8 cellular contexts compared by ENCODE assay signal in genomic region chr13:30422056-30422914, GRCh38. TPM values are rescaled to one million over a fixed set of nuclear protein-coding genes. Genes with fewer than 3 reads are reported as not detected.
DNase-seq lines count a peak whose midpoint lies in the region; ATAC-seq and TF ChIP-seq lines count a peak whose summit lies in the region.

TSS of gene UBE2L5 (plus strand) at chr13:30422493. CDS start at chr13:30427991, 5,498 bp downstream.

- no peaks in the 10 kb centered on the region for H3K36me3 ChIP-seq in CD4-positive, CD25-positive, alpha-beta regulatory T cell (ENCODE audit: control insufficient read depth, insufficient read depth, low read length)
- no peaks in the 10 kb centered on the region for H3K36me3 ChIP-seq in neutrophil

- H3K9me3 ChIP-seq in CD4-positive, CD25-positive, alpha-beta regulatory T cell (ENCODE audit: control insufficient read depth in 2 of 2, low read length in 2 of 2): no peaks in the 10 kb centered on the region
- no peaks in the 10 kb centered on the region for H3K9me3 ChIP-seq in neutrophil

- ATAC-seq in CD4-positive, CD25-positive, alpha-beta regulatory T cell (ENCODE audit: low read depth in 2 of 2): peak; percentile 84 to 92
- ATAC-seq in GM19324 (IDR thresholded peaks at IDR 0.05; ENCODE audit: low FRiP score, unreplicated experiment) (peak; percentile 75), HG03565 (IDR thresholded peaks at IDR 0.05; ENCODE audit: unreplicated experiment) (peak; percentile 36)

- H3K9me3 Mint-ChIP-seq in CD4-positive, CD25-positive, alpha-beta regulatory T cell: no peaks in the 10 kb centered on the region
- no peaks in the 10 kb centered on the region for H3K9me3 Mint-ChIP-seq in activated naive CD4-positive, alpha-beta T cell treated with anti-CD3 and anti-CD28 coated beads, Interleukin-2, amount 10 ng/mL, durations not matched to agents 7 days and 5 days

- H3K27ac Mint-ChIP-seq in CD4-positive, CD25-positive, alpha-beta regulatory T cell: peak within 1 kb of the TSS; percentile 63 to 99 (median 88)
- peak within 1 kb of the TSS; percentile 62 for H3K27ac Mint-ChIP-seq in activated naive CD4-positive, alpha-beta T cell treated with anti-CD3 and anti-CD28 coated beads, Interleukin-2, amount 10 ng/mL, durations not matched to agents 7 days and 5 days

- no peak for TF ChIP-seq CTCF in neutrophil (IDR thresholded peaks at IDR 0.05)

- peak within 1 kb of the TSS; percentile 87 to 96 (median 90) for H3K4me3 Mint-ChIP-seq in CD4-positive, CD25-positive, alpha-beta regulatory T cell
- H3K4me3 Mint-ChIP-seq in activated naive CD4-positive, alpha-beta T cell treated with anti-CD3 and anti-CD28 coated beads, Interleukin-2, amount 10 ng/mL, durations not matched to agents 7 days and 5 days: peak within 1 kb of the TSS; percentile 76

- peak within 1 kb of the TSS; percentile 51 for H3K27ac ChIP-seq in CD4-positive, CD25-positive, alpha-beta regulatory T cell (ENCODE audit: insufficient read depth, low read length, poor library complexity, severe bottlenecking)
- H3K27ac ChIP-seq in neutrophil: peak within 1 kb of the TSS; percentile 88
- peak within 1 kb of the TSS; percentile 67 for H3K27ac ChIP-seq in substantia nigra (ENCODE audit: low read depth, low read length, poor library complexity, severe bottlenecking)

- no peaks in the 10 kb centered on the region for H3K36me3 Mint-ChIP-seq in CD4-positive, CD25-positive, alpha-beta regulatory T cell
- H3K36me3 Mint-ChIP-seq in activated naive CD4-positive, alpha-beta T cell treated with anti-CD3 and anti-CD28 coated beads, Interleukin-2, amount 10 ng/mL, durations not matched to agents 7 days and 5 days: no peaks in the 10 kb centered on the region

- H3K27me3 Mint-ChIP-seq in CD4-positive, CD25-positive, alpha-beta regulatory T cell: peaks cover 6% of the 10 kb centered on the region
- H3K27me3 Mint-ChIP-seq in activated naive CD4-positive, alpha-beta T cell treated with anti-CD3 and anti-CD28 coated beads, Interleukin-2, amount 10 ng/mL, durations not matched to agents 7 days and 5 days: peaks cover 17% of the 10 kb centered on the region

- H3K27me3 ChIP-seq in CD4-positive, CD25-positive, alpha-beta regulatory T cell (ENCODE audit: control insufficient read depth, insufficient read depth, low read length): no peaks in the 10 kb centered on the region
- H3K27me3 ChIP-seq in neutrophil: no peaks in the 10 kb centered on the region

- H3K4me1 Mint-ChIP-seq in CD4-positive, CD25-positive, alpha-beta regulatory T cell: peaks cover 5 to 40% (median 19%) of the 10 kb centered on the region in 4 donors
- H3K4me1 Mint-ChIP-seq in activated naive CD4-positive, alpha-beta T cell treated with anti-CD3 and anti-CD28 coated beads, Interleukin-2, amount 10 ng/mL, durations not matched to agents 7 days and 5 days: peaks cover 13% of the 10 kb centered on the region

- peak within 1 kb of the TSS; percentile 74 for H3K4me3 ChIP-seq in CD4-positive, CD25-positive, alpha-beta regulatory T cell (ENCODE audit: low read depth, low read length)
- peak within 1 kb of the TSS; percentile 74 to 83 for H3K4me3 ChIP-seq in neutrophil (ENCODE audit: low read depth in 1 of 2, low read length in 1 of 2)

- peak; percentile 64 to 71 (median 65) for DNase-seq in CD4-positive, CD25-positive, alpha-beta regulatory T cell
- DNase-seq in RPMI8226: peak; percentile 78
- DNase-seq in activated naive CD4-positive, alpha-beta T cell treated with anti-CD3 and anti-CD28 coated beads, Interleukin-2, amount 10 ng/mL, durations not matched to agents 7 days and 5 days: peak; percentile 77
- DNase-seq in germinal center (ENCODE audit: low spot score): peak; percentile 73
- peak in 48 of 49 donors; percentile 12 to 90 (median 61) for DNase-seq in substantia nigra (lab: John Stamatoyannopoulos, UW)

- H3K4me1 ChIP-seq in CD4-positive, CD25-positive, alpha-beta regulatory T cell (ENCODE audit: control insufficient read depth, insufficient read depth, low read length, poor library complexity, severe bottlenecking): peaks cover 6% of the 10 kb centered on the region
- peaks cover 17% of the 10 kb centered on the region in 2 experiments for H3K4me1 ChIP-seq in neutrophil (ENCODE audit: control insufficient read depth in 1 of 2, insufficient read depth in 1 of 2, low read depth in 1 of 2, low read length in 1 of 2)

- CTCF ChIA-PET in activated naive CD4-positive, alpha-beta T cell treated with anti-CD3 and anti-CD28 coated beads, Interleukin-2, amount 10 ng/mL, durations not matched to agents 7 days and 5 days (lab: Charles Lee): no interaction called here

RNA-seq across cellular contexts. Expression of gene UBE2L5, which starts in this region (rescaled TPM):
- total RNA-seq in CD4-positive, CD25-positive, alpha-beta regulatory T cell: not detected
- polyA plus RNA-seq in CD4-positive, CD25-positive, alpha-beta regulatory T cell: not detected

Comparison
In these comparisons a context has a peak if more than half of its experiments do, and no peak if none do; other contexts are left out.
1. Peak in every context shown above with its lines: DNase-seq, ATAC-seq, H3K4me3 ChIP-seq and H3K27ac ChIP-seq.
2. Peak in DNase-seq, ATAC-seq, H3K4me3 ChIP-seq and H3K27ac ChIP-seq in CD4-positive, CD25-positive, alpha-beta regulatory T cell; RNA of the gene not detected or under 1 TPM.
3. ATAC-seq: peak in every context shown above with its lines; median percentile 88 in CD4-positive, CD25-positive, alpha-beta regulatory T cell; 75 in GM19324; 36 in HG03565.